In genomic region chr9:6759114-6759977, GRCh38 we compare ENCODE assay signal across 8 cellular contexts.
DNase-seq lines count a peak whose midpoint lies in the region; ATAC-seq and TF ChIP-seq lines count a peak whose summit lies in the region.

No MANE protein-coding gene starts in this region.

- ATAC-seq in GM18517 (IDR thresholded peaks at IDR 0.05; ENCODE audit: unreplicated experiment) (peak; percentile 23), HG03159 (IDR thresholded peaks at IDR 0.05; ENCODE audit: unreplicated experiment) (peak; percentile 15)
- ATAC-seq in stimulated activated naive CD8-positive, alpha-beta T cell treated with anti-CD3 and anti-CD28 coated beads, Interleukin-15, Interleukin-2, amounts not matched to agents 100 U/mL and 50 U/mL, for 24 hours, result peak; percentile 5

- TF ChIP-seq CTCF in AG09319 (IDR thresholded peaks at IDR 0.05; ENCODE audit: low read depth, low read length), result no peak
- TF ChIP-seq CTCF in astrocyte of the spinal cord (IDR thresholded peaks at IDR 0.05; ENCODE audit: low read depth, low read length), result no peak

- H3K4me3 ChIP-seq in astrocyte of the spinal cord (ENCODE audit: low read depth, low read length), result peak overlapping the region; percentile 94

- DNase-seq in AG09319 (ENCODE audit: extremely low read depth, low read depth) (peak; percentile 51), SIG-M5 treated with dmso at 0.1 percent for 504 hours (lab: John Stamatoyannopoulos, UW; ENCODE audit: unreplicated experiment) (peak; percentile 72), astrocyte of the spinal cord (ENCODE audit: low read depth, low spot score) (peak; percentile 91), kidney tubule cell (ENCODE audit: low spot score) (peak; percentile 87), islet precursor cell (no peak)
- peak; percentile 41 for DNase-seq in stimulated activated naive CD8-positive, alpha-beta T cell treated with anti-CD3 and anti-CD28 coated beads, Interleukin-15, Interleukin-2, amounts not matched to agents 100 U/mL and 50 U/mL, for 24 hours

- in situ Hi-C loops in astrocyte of the spinal cord (cut with HindIII; ENCODE audit: low sequenced_read_pairs), result no loop called here
